8 cellular contexts compared by ENCODE assay signal in genomic region chr7:97117035-97117371, GRCh38. TPM values are rescaled to one million over a fixed set of nuclear protein-coding genes. Genes with fewer than 3 reads are reported as not detected.
DNase-seq lines count a peak whose midpoint lies in the region; ATAC-seq, FAIRE-seq and TF ChIP-seq lines count a peak whose summit lies in the region.

No MANE protein-coding gene starts in this region.

- H3K4me3 ChIP-seq in GM12878 (peak overlapping the region; percentile 34), thoracic aorta (peak overlapping the region; percentile 81)

- H3K4me2 ChIP-seq in GM12878 (ENCODE audit: control insufficient read depth, insufficient read depth) = peak overlapping the region; percentile 84

- RAD21 ChIA-PET in GM12878 (lab: Charles Lee; ENCODE audit: unreplicated experiment) = interaction anchor here (1.0 to 1.5 kb wide), 2 partner anchors 12 to 902 kb away, joined by 3 to 5 read pairs; no protein-coding TSS in a partner anchor

- ATAC-seq in GM12878 (no peak), thoracic aorta (ENCODE audit: insufficient number of reproducible peaks, low FRiP score, low read depth) (no peak), GM21529 (IDR thresholded peaks at IDR 0.05; ENCODE audit: unreplicated experiment) (no peak)

- TF ChIP-seq CTCF in GM12878 (IDR thresholded peaks at IDR 0.05 in 2 of 3, conservative IDR thresholded peaks at IDR 0.05 in 1 of 3; ENCODE audit: control insufficient read depth in 2 of 3, extremely low read depth in 1 of 3, insufficient read depth in 1 of 3, low read depth in 3 of 3, low read length in 3 of 3) = no peak
- no peak for TF ChIP-seq CTCF in thoracic aorta (IDR thresholded peaks at IDR 0.05)

- no TSS peak for BruUV-seq in GM12878 (replicated peaks; lab: Mats Ljungman, UMichigan)

- H3K4me3 Mint-ChIP-seq in T-helper 2 cell treated with Interferon-gamma antibody and Interleukin-4, amounts not matched to agents 5 μg/mL and 100 μg/mL, for 36 hours = peak overlapping the region; percentile 92

- H3K4me1 ChIP-seq in GM12878 (ENCODE audit: control insufficient read depth, insufficient read depth, low read length) (peaks cover 8% of the 10 kb centered on the region; the same call in 1 of the 2 replicates), thoracic aorta (ENCODE audit: control insufficient read depth in 1 of 2, low read depth in 2 of 2) (peaks cover 9 to 10% of the 10 kb centered on the region in 2 donors)

- H2AFZ ChIP-seq in GM12878 (ENCODE audit: control insufficient read depth, low read depth, low read length) = peak overlapping the region; percentile 100

- in situ Hi-C loops in GM12878 (cut with MboI) = loop anchor here (10.0 kb wide), 1 partner anchor 388 kb away; no protein-coding TSS in a partner anchor

- no peak for TF ChIP-seq POLR2A in GM12878 (IDR thresholded peaks at IDR 0.05; ENCODE audit: low read depth, low read length)

- 74% methylated on average over 9 of the region's 9 CpGs for WGBS in GM12878 (ENCODE audit: insufficient coverage, insufficient replicate concordance, low lambda C conversion rate, missing lambda C conversion rate)

- peaks cover 12% of the 10 kb centered on the region for H3K9me3 Mint-ChIP-seq in T-helper 2 cell treated with Interferon-gamma antibody and Interleukin-4, amounts not matched to agents 5 μg/mL and 100 μg/mL, for 36 hours

- H3K36me3 ChIP-seq in GM12878 (ENCODE audit: control insufficient read depth in 2 of 2, insufficient read depth in 2 of 2, low read length in 1 of 2) (no peaks in the 10 kb centered on the region), thoracic aorta (no peaks in the 10 kb centered on the region)

- H3K27ac Mint-ChIP-seq in T-helper 2 cell treated with Interferon-gamma antibody and Interleukin-4, amounts not matched to agents 5 μg/mL and 100 μg/mL, for 36 hours = peak overlapping the region; percentile 92

- peaks cover 32% of the 10 kb centered on the region for H3K4me1 Mint-ChIP-seq in T-helper 2 cell treated with Interferon-gamma antibody and Interleukin-4, amounts not matched to agents 5 μg/mL and 100 μg/mL, for 36 hours (ENCODE audit: low read depth)

- intact Hi-C loops in GM12878 (cut with micrococcal nuclease; ENCODE audit: unreplicated experiment) = no loop called here
- intact Hi-C loops in posterior vena cava (cut with DNase I) = loop anchor here in 1 of 2 donors (10.0 kb wide), 1 partner anchor 58 kb away; no protein-coding TSS in a partner anchor

- H3K27me3 ChIP-seq in GM12878 (replicated peaks in 1 of 2; ENCODE audit: control insufficient read depth in 2 of 2, insufficient read depth in 2 of 2, low read length in 1 of 2) = no peaks in the 10 kb centered on the region
- H3K27me3 ChIP-seq in layer of hippocampus (ENCODE audit: control insufficient read depth, insufficient read depth, low read length) = no peaks in the 10 kb centered on the region
- H3K27me3 ChIP-seq in thoracic aorta (replicated peaks; ENCODE audit: insufficient read depth) = no peaks in the 10 kb centered on the region

- DNase-seq in T-helper 2 cell treated with Interferon-gamma antibody and Interleukin-4, amounts not matched to agents 5 μg/mL and 100 μg/mL, for 36 hours (ENCODE audit: low spot score) = no peak
- no peak for DNase-seq in T-helper 2 cell
- no peak for DNase-seq in GM12878 (ENCODE audit: low read depth, low spot score)
- no peak for DNase-seq in thoracic aorta (ENCODE audit: low spot score)
- no peak for DNase-seq in LoVo (ENCODE audit: low spot score)
- no peak for DNase-seq in posterior vena cava (ENCODE audit: low spot score)

- peaks cover 23% of the 10 kb centered on the region for H3K79me2 ChIP-seq in GM12878 (ENCODE audit: control insufficient read depth, insufficient read depth, low read length)

- SMC1A ChIA-PET in GM12878 (lab: Charles Lee; ENCODE audit: uncharacterized antibody, unreplicated experiment) = interaction anchor here (0.7 to 1.7 kb wide), 7 partner anchors 11 to 753 kb away, joined by 3 to 9 read pairs (median 3); no protein-coding TSS in a partner anchor

- H3K9me3 ChIP-seq in GM12878 (replicated peaks; ENCODE audit: control insufficient read depth, insufficient read depth, low read length) (no peaks in the 10 kb centered on the region; the same call in 2 of the 3 replicates), thoracic aorta (no peaks in the 10 kb centered on the region)

- H3K27me3 Mint-ChIP-seq in T-helper 2 cell treated with Interferon-gamma antibody and Interleukin-4, amounts not matched to agents 5 μg/mL and 100 μg/mL, for 36 hours (ENCODE audit: low read depth) = peaks cover 2% of the 10 kb centered on the region

- CTCF ChIA-PET in GM12878 (lab: Yijun Ruan, JAX) = interaction anchor here (0.7 to 2.5 kb wide), 7 partner anchors 9 to 62 kb away, joined by 3 to 11 read pairs (median 4); no protein-coding TSS in a partner anchor

- H3K36me3 Mint-ChIP-seq in T-helper 2 cell treated with Interferon-gamma antibody and Interleukin-4, amounts not matched to agents 5 μg/mL and 100 μg/mL, for 36 hours (ENCODE audit: low read depth) = peaks cover 16% of the 10 kb centered on the region

- POLR2A ChIA-PET in GM12878 (lab: Charles Lee) = interaction anchor here (0.9 to 1.1 kb wide), 3 partner anchors 16 to 1136 kb away, joined by 3 read pairs; no protein-coding TSS in a partner anchor

- peak overlapping the region; percentile 48; the same call in 1 of the 2 replicates for H3K9ac ChIP-seq in GM12878 (ENCODE audit: control insufficient read depth, insufficient read depth, low read length)

- no peak for TF ChIP-seq EP300 in GM12878 (IDR thresholded peaks at IDR 0.05; ENCODE audit: borderline replicate concordance in 1 of 2, control insufficient read depth in 1 of 2, low read depth in 2 of 2, low read length in 2 of 2)

- TF ChIP-seq RAD21 in GM12878 (IDR thresholded peaks at IDR 0.05; ENCODE audit: insufficient read depth, low read depth, low read length) = no peak

- H4K20me1 ChIP-seq in GM12878 (ENCODE audit: control insufficient read depth, insufficient read depth) = no peaks in the 10 kb centered on the region

- H3K27ac ChIP-seq in GM12878 (ENCODE audit: control insufficient read depth, insufficient read depth) (peak overlapping the region; percentile 45), layer of hippocampus (ENCODE audit: low read depth, low read length) (peak overlapping the region; percentile 86), thoracic aorta (peak overlapping the region; percentile 54 to 55)

- FAIRE-seq in GM12878 (lab: Jason Lieb, UNC) = no peak

TF ChIP-seq in GM12878, 131 proteins besides CTCF, POLR2A, EP300 and RAD21:
- TF ChIP-seq ASH2L (IDR thresholded peaks at IDR 0.05; ENCODE audit: borderline replicate concordance, low read depth) (no peak), NFIC (IDR thresholded peaks at IDR 0.05; ENCODE audit: low read depth, low read length) (0 out of 2 replicates have a peak, but pooled peaks have one; percentile 8)

RNA-seq across cellular contexts. Expression of gene SDHAF3, which starts 0.5 kb away (rescaled TPM):
- 6.5 and 13.6 TPM in 2 replicates for total RNA-seq in GM12878 (2013; cell fraction: nucleolus; rRNA removed)
- total RNA-seq in GM12878 (2014; rRNA removed) (29.1 and 30.7 TPM in 2 replicates), GM12878 (2014; rRNA removed; fragmentation: Illumina TruSeq; extraction: Trizol) (72.8 and 74.7 TPM in 2 replicates), GM12878 (2021) (25.0 and 29.3 TPM in 2 replicates), thoracic aorta (1 to 10 TPM; 1.1 to 3.5 TPM), posterior vena cava (10 to 100 TPM; 12.7 to 14.2 TPM)
- 13.7 TPM for polyA plus RNA-seq in GM12878 (2011; ENCODE audit: low read depth)
- polyA plus RNA-seq in GM12878 (2011; rRNA removed) (54.2 and 89.2 TPM in 2 replicates), GM12878 (2014; fragmentation: Illumina TruSeq; extraction: Trizol) (40.2 and 50.2 TPM in 2 replicates), GM12878 (2014; fragmentation: Nextera tagmentation; extraction: Ambion mirVana) (100 to 1,000 TPM; 101 to 124 TPM), GM12878 (2014; rRNA removed) (17.1 and 24.3 TPM in 2 replicates), GM12878 (2016; fragmentation: Nextera tagmentation; extraction: Ambion mirVana) (100 to 1,000 TPM in 1 of 2 experiments, 10 to 100 TPM in 1; 99.0 to 111 TPM)
- polyA plus RNA-seq in GM12878 (2011; cell fraction: cytosol; rRNA removed) = 16.0 and 17.5 TPM in 2 replicates
- 11.2 and 14.4 TPM in 2 replicates for polyA plus RNA-seq in GM12878 (2011; cell fraction: nucleus; rRNA removed)
- 16.9 and 19.3 TPM in 2 replicates for polyA plus RNA-seq in GM12878 (2012)
- 9.4 and 10.5 TPM in 2 replicates for polyA minus RNA-seq in GM12878 (2011; rRNA and poly(A)+ RNA removed)
- polyA minus RNA-seq in GM12878 (2011; cell fraction: cytosol; rRNA and poly(A)+ RNA removed) = 22.2 and 31.3 TPM in 2 replicates
- polyA minus RNA-seq in GM12878 (2011; cell fraction: nucleus; rRNA and poly(A)+ RNA removed) = 4.0 and 17.7 TPM in 2 replicates
